9 cellular contexts compared by ENCODE assay signal in the genomic region with DNA sequence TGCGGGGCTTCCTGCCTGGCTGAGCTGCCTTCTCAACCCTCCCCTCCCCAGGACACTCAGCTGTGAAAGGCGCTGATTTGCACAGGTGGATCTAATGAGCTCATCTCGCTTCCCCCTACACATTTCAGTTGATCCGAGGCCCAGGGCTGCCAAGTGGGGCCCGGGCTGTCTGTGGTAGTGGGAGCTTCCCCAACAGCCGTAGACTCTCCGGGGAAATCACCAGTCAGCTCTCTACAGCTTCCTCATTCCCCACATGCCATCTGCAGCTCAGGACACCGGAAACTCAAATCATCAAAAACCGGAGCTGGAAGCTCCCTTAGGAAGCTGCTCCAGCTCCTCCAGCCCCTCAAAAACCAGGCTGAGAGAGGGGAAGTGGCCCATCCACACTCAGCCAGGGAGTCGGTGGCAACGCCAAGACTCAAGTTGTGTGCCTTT. TPM values are rescaled to one million over a fixed set of nuclear protein-coding genes. Genes with fewer than 3 reads are reported as not detected.
DNase-seq lines count a peak whose midpoint lies in the region; ATAC-seq and TF ChIP-seq lines count a peak whose summit lies in the region.
"Had no signal": no experiment of that assay in that cellular context is flagged by ENCODE, and none has a peak within 500 bp of the region (broad histone marks: within the 10 kb centered on the region; RNA-seq: fewer than 3 reads in every experiment).

No MANE protein-coding gene starts in this region.

- no peak overlapping the region for H3K4me3 ChIP-seq in HL-60 (replicated peaks; ENCODE audit: insufficient read depth, low read length)
- no peak overlapping the region for H3K4me3 ChIP-seq in fibroblast of pulmonary artery (replicated peaks; ENCODE audit: low read depth, low read length)

- TF ChIP-seq CTCF in HL-60 (IDR thresholded peaks at IDR 0.05; ENCODE audit: insufficient read depth, low read length) = no peak
- no peak for TF ChIP-seq CTCF in fibroblast of pulmonary artery (IDR thresholded peaks at IDR 0.05; ENCODE audit: low read length, missing control alignments)

- no peaks in the 10 kb centered on the region for H3K27me3 ChIP-seq in HL-60 (ENCODE audit: insufficient read depth, poor library complexity, severe bottlenecking)

- H3K27ac ChIP-seq in HL-60 (replicated peaks) = no peak overlapping the region

- peak; percentile 71 for ATAC-seq in GM19438 (IDR thresholded peaks at IDR 0.05; ENCODE audit: low read depth, unreplicated experiment)
- ATAC-seq in HG03378 (IDR thresholded peaks at IDR 0.05; ENCODE audit: unreplicated experiment) = no peak
- ATAC-seq: activated CD8-positive, alpha-beta T cell treated with anti-CD3 and anti-CD28 coated beads, Interleukin-2, amount 10 ng/mL, durations not matched to agents 7 days and 5 days had no signal

- DNase-seq in HL-60 (ENCODE audit: low read depth in 1 of 2, low spot score in 1 of 2) (peak; percentile 72 to 88), fibroblast of pulmonary artery (ENCODE audit: low read depth) (peak; percentile 45), renal cortical epithelial cell (ENCODE audit: low read depth) (peak; percentile 71), activated gamma-delta T cell treated with Interleukin-2 at 50 U/mL for 16 hours (no peak)
- no peak for DNase-seq in activated CD4-positive, CD25-positive, alpha-beta regulatory T cell (lab: John Stamatoyannopoulos, UW)
- no peak for DNase-seq in activated naive CD4-positive, alpha-beta T cell treated with Interleukin-2 at 50 U/mL for 16 hours
- DNase-seq: activated CD8-positive, alpha-beta T cell treated with anti-CD3 and anti-CD28 coated beads, Interleukin-2, amount 10 ng/mL, durations not matched to agents 7 days and 5 days had no signal

RNA-seq across cellular contexts. Expression of a gene that starts 56.2 kb away (rescaled TPM):
- 28.3 and 39.2 TPM in 2 replicates for total RNA-seq in renal cortical epithelial cell

Comparison
In these comparisons a context has a peak if more than half of its experiments do, and no peak if none do; other contexts are left out.
1. DNase-seq: peak in HL-60 (2 of 2), fibroblast of pulmonary artery (single experiment) and renal cortical epithelial cell (single experiment); none in activated CD4-positive, CD25-positive, alpha-beta regulatory T cell (0 of 4), activated naive CD4-positive, alpha-beta T cell treated with Interleukin-2 at 50 U/mL for 16 hours (single experiment) and activated gamma-delta T cell treated with Interleukin-2 at 50 U/mL for 16 hours (single experiment).